ENCODE assay signal across 8 cellular contexts in genomic region chr4:10461091-10461849, GRCh38. TPM values are rescaled to one million over a fixed set of nuclear protein-coding genes. Genes with fewer than 3 reads are reported as not detected.
DNase-seq lines count a peak whose midpoint lies in the region; ATAC-seq, FAIRE-seq and TF ChIP-seq lines count a peak whose summit lies in the region.

No MANE protein-coding gene starts in this region.

- no peak overlapping the region for H3K27ac Mint-ChIP-seq in activated T-cell treated with anti-CD3 and anti-CD28 coated beads, Interleukin-2, amount 50 U/mL, for 24 hours

- H3K9me3 ChIP-seq in fibroblast of lung (ENCODE audit: control insufficient read depth, insufficient read depth, low read depth, low read length), result no peaks in the 10 kb centered on the region
- peaks cover 12% of the 10 kb centered on the region for H3K9me3 ChIP-seq in neural cell (ENCODE audit: low read length)
- no peaks in the 10 kb centered on the region for H3K9me3 ChIP-seq in testis

- H4K20me1 ChIP-seq in fibroblast of lung (ENCODE audit: control insufficient read depth, extremely low read depth, insufficient read depth, low read length) (no peaks in the 10 kb centered on the region), neural cell (ENCODE audit: insufficient read depth) (no peaks in the 10 kb centered on the region)

- H3K9ac ChIP-seq in fibroblast of lung (ENCODE audit: insufficient read depth, low read length), result no peak overlapping the region
- H3K9ac ChIP-seq in neural cell (ENCODE audit: low read length), result peak overlapping the region; percentile 26

- WGBS in testis, 2 donors, result 4 to 6% methylated on average over 14 to 54 of the region's 72 CpGs

- H2AFZ ChIP-seq in fibroblast of lung (ENCODE audit: low read length), result peak overlapping the region; percentile 63
- H2AFZ ChIP-seq in neural cell (ENCODE audit: low read depth, low read length), result no peak overlapping the region

- H3K4me2 ChIP-seq in fibroblast of lung (ENCODE audit: extremely low read depth, insufficient read depth, low read length) (peak overlapping the region; percentile 86), neural cell (ENCODE audit: low read length) (no peak overlapping the region)

- H3K9me3 Mint-ChIP-seq in activated T-cell treated with anti-CD3 and anti-CD28 coated beads, Interleukin-2, amount 50 U/mL, for 24 hours, result peaks cover 2% of the 10 kb centered on the region

- peak; percentile 99 for FAIRE-seq in GM12891 (lab: Jason Lieb, UNC)

- H3K27me3 Mint-ChIP-seq in activated T-cell treated with anti-CD3 and anti-CD28 coated beads, Interleukin-2, amount 50 U/mL, for 24 hours, result peaks cover 57% of the 10 kb centered on the region

- peaks cover 10% of the 10 kb centered on the region for H3K27me3 ChIP-seq in fibroblast of lung (ENCODE audit: control insufficient read depth, insufficient read depth, low read length)
- H3K27me3 ChIP-seq in neural cell (ENCODE audit: insufficient read depth, low read depth, low read length), result peaks cover 9% of the 10 kb centered on the region
- no peaks in the 10 kb centered on the region for H3K27me3 ChIP-seq in testis

- intact Hi-C loops in testis (cut with DNase I; ENCODE audit: low total_unique reads), result loop anchor here (10.0 kb wide), 1 partner anchor 74 kb away; no protein-coding TSS in a partner anchor

- peaks cover 25% of the 10 kb centered on the region for H3K4me1 Mint-ChIP-seq in activated T-cell treated with anti-CD3 and anti-CD28 coated beads, Interleukin-2, amount 50 U/mL, for 24 hours (ENCODE audit: low read depth)

- TF ChIP-seq POLR2A in GM12891 (IDR thresholded peaks at IDR 0.05; ENCODE audit: low read depth, low read length), result no peak
- no peak for TF ChIP-seq POLR2A in testis (IDR thresholded peaks at IDR 0.05)

- no peak for TF ChIP-seq EP300 in neural cell (conservative IDR thresholded peaks at IDR 0.05; ENCODE audit: poor library complexity, severe bottlenecking)

- DNase-seq in GM12891 (ENCODE audit: insufficient read length, low spot score) (peak; percentile 86), NCI-H82 (lab: John Stamatoyannopoulos, UW) (peak; percentile 79), fibroblast of lung (ENCODE audit: low read depth in 2 of 2) (peak; percentile 53 to 55), testis (peak; percentile 83), A172 (ENCODE audit: low spot score) (no peak)
- peak; percentile 88 for DNase-seq in activated T-cell treated with anti-CD3 and anti-CD28 coated beads, Interleukin-2, amount 50 U/mL, for 24 hours

- H3K36me3 ChIP-seq in fibroblast of lung (ENCODE audit: control insufficient read depth, insufficient read depth, low read length) (no peaks in the 10 kb centered on the region), neural cell (ENCODE audit: insufficient read depth, low read length) (no peaks in the 10 kb centered on the region), testis (ENCODE audit: low read depth, missing control alignments) (no peaks in the 10 kb centered on the region)

- H3K79me2 ChIP-seq in fibroblast of lung (ENCODE audit: control insufficient read depth, insufficient read depth, low read length) (peaks cover 2% of the 10 kb centered on the region), neural cell (replicated peaks; ENCODE audit: insufficient read depth, low read length) (no peaks in the 10 kb centered on the region)

- peak overlapping the region; percentile 74 for H3K4me3 Mint-ChIP-seq in activated T-cell treated with anti-CD3 and anti-CD28 coated beads, Interleukin-2, amount 50 U/mL, for 24 hours

- ATAC-seq in HG02623 (IDR thresholded peaks at IDR 0.05; ENCODE audit: unreplicated experiment), result peak; percentile 58

- peak; percentile 53 for TF ChIP-seq RAD21 in neural cell (conservative IDR thresholded peaks at IDR 0.05)

- no peaks in the 10 kb centered on the region for H3K9me2 ChIP-seq in neural cell (ENCODE audit: insufficient read depth, low read length)

- H3K4me1 ChIP-seq in fibroblast of lung (ENCODE audit: control insufficient read depth, extremely low read depth, insufficient read depth, low read length) (no peaks in the 10 kb centered on the region), testis (peaks cover under 1% of the 10 kb centered on the region)

- H3K4me3 ChIP-seq in fibroblast of lung (replicated peaks in 1 of 4; ENCODE audit: control extremely low read depth in 1 of 4, insufficient read depth in 1 of 4, low read depth in 3 of 4, low read length in 4 of 4), result peak overlapping the region in 2 of 4 experiments; percentile 36 to 41
- peak overlapping the region; percentile 65 for H3K4me3 ChIP-seq in neural cell (ENCODE audit: low read length)
- H3K4me3 ChIP-seq in testis, result peak overlapping the region; percentile 42 to 54

- H3K36me3 Mint-ChIP-seq in activated T-cell treated with anti-CD3 and anti-CD28 coated beads, Interleukin-2, amount 50 U/mL, for 24 hours (ENCODE audit: low read depth), result peaks cover 4% of the 10 kb centered on the region

- TF ChIP-seq CTCF in fibroblast of lung (conservative IDR thresholded peaks at IDR 0.05 in 1 of 2, IDR thresholded peaks at IDR 0.05 in 1 of 2; ENCODE audit: low read depth in 1 of 2, low read length in 2 of 2), result peak; percentile 47 to 57
- TF ChIP-seq CTCF in neural cell (IDR thresholded peaks at IDR 0.05; ENCODE audit: poor library complexity, severe bottlenecking), result peak; percentile 84
- TF ChIP-seq CTCF in testis (IDR thresholded peaks at IDR 0.05), result peak; percentile 97 to 99 (median 97)

- no peaks in the 10 kb centered on the region for H3F3A ChIP-seq in neural cell (ENCODE audit: insufficient read depth, low read length, poor library complexity, severe bottlenecking)

- no peak overlapping the region for H3K27ac ChIP-seq in fibroblast of lung (ENCODE audit: insufficient read depth, low read length)
- H3K27ac ChIP-seq in neural cell (ENCODE audit: low read length), result no peak overlapping the region
- no peak overlapping the region for H3K27ac ChIP-seq in testis

TF ChIP-seq in GM12891, 5 proteins besides CTCF, POLR2A, EP300 and RAD21:
- TF ChIP-seq POLR2AphosphoS5 (IDR thresholded peaks at IDR 0.05; ENCODE audit: low read depth, low read length), result no peak
- no peak for TF ChIP-seq TAF1 (IDR thresholded peaks at IDR 0.05; ENCODE audit: low read depth, low read length)
- TF ChIP-seq SPI1 (IDR thresholded peaks at IDR 0.05; ENCODE audit: low read depth, low read length), result no peak
- no peak for TF ChIP-seq POU2F2 (IDR thresholded peaks at IDR 0.05; ENCODE audit: low read depth, low read length)
- TF ChIP-seq PAX5 (IDR thresholded peaks at IDR 0.05; ENCODE audit: insufficient read depth, low read length, severe bottlenecking), result no peak

TF ChIP-seq in neural cell, 6 proteins besides CTCF, POLR2A, EP300 and RAD21:
- TF ChIP-seq MXI1 (conservative IDR thresholded peaks at IDR 0.05; ENCODE audit: poor library complexity, severe bottlenecking) (no peak), TAF1 (IDR thresholded peaks at IDR 0.05; ENCODE audit: low read depth) (no peak), POLR2AphosphoS5 (IDR thresholded peaks at IDR 0.05) (no peak), REST (IDR thresholded peaks at IDR 0.05; ENCODE audit: borderline replicate concordance) (no peak), SMC3 (conservative IDR thresholded peaks at IDR 0.05; ENCODE audit: poor library complexity) (peak; percentile 26), EZH2 (IDR thresholded peaks at IDR 0.05; ENCODE audit: borderline replicate concordance, insufficient read depth, low read length, poor library complexity, severe bottlenecking) (no peak)

RNA-seq across cellular contexts. Expression of gene ZNF518B, which starts 4.0 kb away (rescaled TPM):
- polyA plus RNA-seq in GM12891 (2012; ENCODE audit: low read depth, missing spikeins), result 4.0 TPM
- 20.0 and 28.5 TPM in 2 replicates for total RNA-seq in fibroblast of lung
- polyA plus RNA-seq in fibroblast of lung, result 12.4 and 13.8 TPM in 2 replicates
- polyA plus RNA-seq in fibroblast of lung (2012), result 7.0 and 8.8 TPM in 2 replicates
- 5.6 and 5.7 TPM in 2 replicates for polyA minus RNA-seq in fibroblast of lung (ENCODE audit: low replicate concordance)
- 31.2 and 38.2 TPM in 2 replicates for polyA plus RNA-seq in neural cell
- polyA minus RNA-seq in neural cell, result 96.7 and 111 TPM in 2 replicates
- 10 to 100 TPM; 38.1 to 47.1 TPM for total RNA-seq in testis
- polyA plus RNA-seq in testis (ENCODE audit: insufficient read depth, low read depth, low replicate concordance), result 20.9 TPM
- 7.9 and 20.2 TPM in 2 replicates for total RNA-seq in A172 (2014; rRNA removed; shearing (Covaris generic))
